Comparison of ENCODE assay signal across 14 cellular contexts in the genomic region with DNA sequence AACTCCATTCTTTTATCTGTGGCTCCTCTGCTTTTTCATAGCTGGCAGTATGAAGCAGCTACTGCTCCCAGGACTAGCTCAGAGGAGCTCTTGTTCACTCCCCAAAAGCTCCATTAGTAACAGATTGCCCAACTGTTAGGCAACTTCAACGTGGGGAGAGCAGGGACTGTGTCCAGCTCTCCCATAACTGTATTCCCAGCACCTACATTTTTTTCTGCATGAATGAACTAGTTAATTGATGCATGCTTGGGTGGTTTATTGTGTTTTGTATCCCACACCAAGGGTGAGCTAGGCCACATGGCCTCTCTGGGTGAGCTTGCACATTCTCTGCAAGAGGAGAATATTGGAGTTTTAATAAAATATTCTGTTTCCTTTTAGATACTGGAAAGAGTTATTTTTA. TPM values are rescaled to one million over a fixed set of nuclear protein-coding genes. Genes with fewer than 3 reads are reported as not detected.
DNase-seq lines count a peak whose midpoint lies in the region; ATAC-seq, FAIRE-seq and TF ChIP-seq lines count a peak whose summit lies in the region.
"Had no signal": no experiment of that assay in that cellular context is flagged by ENCODE, and none has a peak within 500 bp of the region (broad histone marks: within the 10 kb centered on the region; RNA-seq: fewer than 3 reads in every experiment).

No MANE protein-coding gene starts in this region.

- no peaks in the 10 kb centered on the region for H3K9me3 ChIP-seq in lung (ENCODE audit: control insufficient read depth in 2 of 2, insufficient read depth in 1 of 2, low read length in 1 of 2)
- H3K9me3 ChIP-seq in tibial nerve, result no peaks in the 10 kb centered on the region
- H3K9me3 ChIP-seq: thoracic aorta had no signal

- DNase-seq in DMS 273 treated with DMSO at 0.1 percent for 48 hours (lab: John Stamatoyannopoulos, UW), result peak; percentile 93
- peak; percentile 81 for DNase-seq in NCI-H2107 treated with DMSO at 0.1 percent for 48 hours (lab: John Stamatoyannopoulos, UW; ENCODE audit: unreplicated experiment)
- DNase-seq in bronchial epithelial cell (ENCODE audit: low read depth), result peak; percentile 62
- DNase-seq in lung (ENCODE audit: low spot score), result no peak
- no peak for DNase-seq in NCI-H2196 treated with DMSO at 0.1 percent for 48 hours (lab: John Stamatoyannopoulos, UW; ENCODE audit: unreplicated experiment)
- DNase-seq in tibial nerve (ENCODE audit: low spot score in 2 of 2), result no peak
- DNase-seq: activated gamma-delta T cell; effector memory CD4-positive, alpha-beta T cell; MM.1S had no signal

- 29 to 31% methylated on average over 1 of the region's 1 CpG for WGBS in lung, 2 donors
- WGBS in tibial nerve, 2 donors, result 13 to 29% methylated on average over 1 of the region's 1 CpG

- no peaks in the 10 kb centered on the region for H3K27me3 ChIP-seq in bronchial epithelial cell (ENCODE audit: control insufficient read depth, insufficient read depth, low read length)
- H3K27me3 ChIP-seq in lung (ENCODE audit: control insufficient read depth, insufficient read depth), result no peaks in the 10 kb centered on the region
- no peaks in the 10 kb centered on the region for H3K27me3 ChIP-seq in tibial nerve

- peaks cover 2% of the 10 kb centered on the region for H3K36me3 ChIP-seq in bronchial epithelial cell (ENCODE audit: control insufficient read depth, insufficient read depth, low read length)
- no peaks in the 10 kb centered on the region for H3K36me3 ChIP-seq in lung (ENCODE audit: control insufficient read depth in 2 of 2, insufficient read depth in 2 of 2, low read length in 2 of 2)
- H3K36me3 ChIP-seq in tibial nerve, result no peaks in the 10 kb centered on the region
- H3K36me3 ChIP-seq: thoracic aorta had no signal

- TF ChIP-seq POLR2A in tibial nerve (IDR thresholded peaks at IDR 0.05), result no peak

- ATAC-seq in lung (ENCODE audit: insufficient read depth, low FRiP score), result peak; percentile 58
- no peak for ATAC-seq in GM21526 (IDR thresholded peaks at IDR 0.05; ENCODE audit: low FRiP score, unreplicated experiment)
- ATAC-seq in GM18511 (IDR thresholded peaks at IDR 0.05; ENCODE audit: unreplicated experiment), result no peak

- no peak for FAIRE-seq in bronchial epithelial cell (lab: Jason Lieb, UNC)
- FAIRE-seq: D721Med had no signal

- H3K4me1 ChIP-seq in lung (ENCODE audit: control insufficient read depth in 2 of 2, insufficient read depth in 2 of 2, low read length in 2 of 2), result no peaks in the 10 kb centered on the region
- peaks cover 0 to 15% (median 0%) of the 10 kb centered on the region in 4 donors for H3K4me1 ChIP-seq in tibial nerve

- no peak for TF ChIP-seq CTCF in bronchial epithelial cell (IDR thresholded peaks at IDR 0.05; ENCODE audit: insufficient read depth, low read length, severe bottlenecking)
- no peak for TF ChIP-seq CTCF in lung (IDR thresholded peaks at IDR 0.05; ENCODE audit: control extremely low read depth, extremely low read depth)
- no peak for TF ChIP-seq CTCF in tibial nerve (IDR thresholded peaks at IDR 0.05)

- H3K4me3 ChIP-seq in bronchial epithelial cell (ENCODE audit: low read depth, low read length) (no peak overlapping the region), lung (no peak overlapping the region), tibial nerve (no peak overlapping the region)
- H3K4me3 ChIP-seq: thoracic aorta had no signal

- peak in 1 of 2 donors; percentile 61 for TF ChIP-seq EP300 in tibial nerve (IDR thresholded peaks at IDR 0.05)

- no peak overlapping the region for H3K27ac ChIP-seq in lung (ENCODE audit: low read depth in 1 of 2, low read length in 1 of 2)
- no peak overlapping the region for H3K27ac ChIP-seq in tibial nerve
- H3K27ac ChIP-seq: thoracic aorta had no signal

RNA-seq across cellular contexts. Expression of a gene that starts 15.2 kb away (rescaled TPM):
- 47.4 and 65.5 TPM in 2 replicates for total RNA-seq in bronchial epithelial cell
- total RNA-seq in lung, result 10 to 100 TPM; 26.4 to 27.6 TPM
- 1 to 10 TPM; 3.1 to 4.0 TPM for polyA plus RNA-seq in lung
- total RNA-seq in tibial nerve, result 10 to 100 TPM; 21.6 to 62.0 (median 34.7) TPM
- total RNA-seq: osteocyte had no signal

Comparison
In these comparisons a context has a peak if more than half of its experiments do, and no peak if none do; other contexts are left out.
1. DNase-seq: peak in DMS 273 treated with DMSO at 0.1 percent for 48 hours (single experiment), NCI-H2107 treated with DMSO at 0.1 percent for 48 hours (single experiment) and bronchial epithelial cell (single experiment); none in lung (single experiment), NCI-H2196 treated with DMSO at 0.1 percent for 48 hours (single experiment) and tibial nerve (0 of 2).